14 cellular contexts compared by ENCODE assay signal in the genomic region with DNA sequence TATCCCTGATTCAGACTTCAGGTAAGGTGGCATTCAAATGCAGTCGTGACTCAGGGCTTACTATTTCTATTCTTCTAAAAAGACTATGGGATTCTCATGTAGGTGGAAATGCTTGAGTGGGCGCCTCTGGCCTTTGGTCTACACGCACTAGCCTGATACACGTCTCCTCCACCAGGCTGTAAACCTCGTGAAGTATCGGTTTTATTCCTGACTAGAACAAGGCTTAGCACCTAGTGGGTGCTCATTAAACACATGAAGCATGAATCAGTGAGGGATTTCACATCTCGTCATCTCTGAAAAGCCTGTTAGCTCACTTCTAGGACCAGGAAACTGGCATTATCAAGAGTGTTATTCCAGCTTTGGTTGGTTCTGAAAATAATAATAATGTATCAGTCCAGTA. TPM values are rescaled to one million over a fixed set of nuclear protein-coding genes. Genes with fewer than 3 reads are reported as not detected.
DNase-seq lines count a peak whose midpoint lies in the region; ATAC-seq and TF ChIP-seq lines count a peak whose summit lies in the region.
"Had no signal": no experiment of that assay in that cellular context is flagged by ENCODE, and none has a peak within 500 bp of the region (broad histone marks: within the 10 kb centered on the region; RNA-seq: fewer than 3 reads in every experiment).

No MANE protein-coding gene starts in this region.

- peak; percentile 28 for ATAC-seq in activated CD8-positive, alpha-beta T cell treated with anti-CD3 and anti-CD28 coated beads for 36 hours
- no peak for ATAC-seq in activated CD8-positive, alpha-beta T cell treated with anti-CD3 and anti-CD28 coated beads, Interleukin-2, amount 10 ng/mL, durations not matched to agents 7 days and 5 days
- peak; percentile 48 for ATAC-seq in GM21619 (IDR thresholded peaks at IDR 0.05; ENCODE audit: unreplicated experiment)
- ATAC-seq in central memory CD8-positive, alpha-beta T cell (replicated peaks; ENCODE audit: extremely low read depth, poor library complexity, severe bottlenecking), result no peak
- ATAC-seq: upper lobe of right lung had no signal

- intact Hi-C loops in activated CD8-positive, alpha-beta T cell treated with anti-CD3 and anti-CD28 coated beads for 36 hours (cut with micrococcal nuclease), result loop anchor here (10.0 kb wide), 2 partner anchors 106 to 376 kb away; a partner anchor contains a TSS
- intact Hi-C loops in testis (cut with DNase I; ENCODE audit: low total_unique reads), result no loop called here

- no peaks in the 10 kb centered on the region for H3K27me3 Mint-ChIP-seq in activated CD8-positive, alpha-beta T cell treated with anti-CD3 and anti-CD28 coated beads for 36 hours
- no peaks in the 10 kb centered on the region for H3K27me3 Mint-ChIP-seq in activated CD8-positive, alpha-beta T cell treated with anti-CD3 and anti-CD28 coated beads, Interleukin-2, amount 10 ng/mL, durations not matched to agents 7 days and 5 days (ENCODE audit: low read depth)
- no peaks in the 10 kb centered on the region for H3K27me3 Mint-ChIP-seq in central memory CD8-positive, alpha-beta T cell

- H3K4me3 ChIP-seq in testis, result no peak overlapping the region
- H3K4me3 ChIP-seq: upper lobe of right lung had no signal

- H3K36me3 Mint-ChIP-seq in activated CD8-positive, alpha-beta T cell treated with anti-CD3 and anti-CD28 coated beads for 36 hours (ENCODE audit: low read depth), result no peaks in the 10 kb centered on the region
- no peaks in the 10 kb centered on the region for H3K36me3 Mint-ChIP-seq in activated CD8-positive, alpha-beta T cell treated with anti-CD3 and anti-CD28 coated beads, Interleukin-2, amount 10 ng/mL, durations not matched to agents 7 days and 5 days (ENCODE audit: low read depth)
- H3K36me3 Mint-ChIP-seq in central memory CD8-positive, alpha-beta T cell (ENCODE audit: insufficient read depth), result peaks cover 3% of the 10 kb centered on the region

- POLR2A ChIA-PET in activated CD8-positive, alpha-beta T cell treated with anti-CD3 and anti-CD28 coated beads for 36 hours (lab: Charles Lee), result no interaction called here
- POLR2A ChIA-PET in activated CD8-positive, alpha-beta T cell treated with anti-CD3 and anti-CD28 coated beads, Interleukin-2, amount 10 ng/mL, durations not matched to agents 7 days and 5 days (lab: Charles Lee), result interaction anchor here (1.4 to 1.5 kb wide), 2 partner anchors 58 to 264 kb away, joined by 3 to 6 read pairs; no protein-coding TSS in a partner anchor

- peak overlapping the region; percentile 39 for H3K27ac Mint-ChIP-seq in activated CD8-positive, alpha-beta T cell treated with anti-CD3 and anti-CD28 coated beads for 36 hours
- no peak overlapping the region for H3K27ac Mint-ChIP-seq in activated CD8-positive, alpha-beta T cell treated with anti-CD3 and anti-CD28 coated beads, Interleukin-2, amount 10 ng/mL, durations not matched to agents 7 days and 5 days
- peak overlapping the region; percentile 79 for H3K27ac Mint-ChIP-seq in central memory CD8-positive, alpha-beta T cell (ENCODE audit: low read depth)

- WGBS in testis, 2 donors, result 90 to 91% methylated on average over 7 of the region's 7 CpGs

- TF ChIP-seq CTCF in activated CD8-positive, alpha-beta T cell treated with anti-CD3 and anti-CD28 coated beads for 36 hours (IDR thresholded peaks at IDR 0.05), result no peak
- TF ChIP-seq CTCF in testis (IDR thresholded peaks at IDR 0.05), result no peak

- CTCF ChIA-PET in activated CD8-positive, alpha-beta T cell treated with anti-CD3 and anti-CD28 coated beads for 36 hours (lab: Charles Lee), result interaction anchor here (1.0 to 2.3 kb wide), 3 partner anchors 9 to 104 kb away, joined by 3 to 11 read pairs (median 3); no protein-coding TSS in a partner anchor
- CTCF ChIA-PET in activated CD8-positive, alpha-beta T cell treated with anti-CD3 and anti-CD28 coated beads, Interleukin-2, amount 10 ng/mL, durations not matched to agents 7 days and 5 days (lab: Charles Lee), result interaction anchor here (1.3 to 5.7 kb wide), 6 partner anchors 11 to 249 kb away, joined by 3 to 52 read pairs (median 4); no protein-coding TSS in a partner anchor

- H3K36me3 ChIP-seq in testis (ENCODE audit: low read depth, missing control alignments), result no peaks in the 10 kb centered on the region
- H3K36me3 ChIP-seq: upper lobe of right lung, WERI-Rb-1 had no signal

- H3K9me3 Mint-ChIP-seq in activated CD8-positive, alpha-beta T cell treated with anti-CD3 and anti-CD28 coated beads for 36 hours, result no peaks in the 10 kb centered on the region
- H3K9me3 Mint-ChIP-seq in activated CD8-positive, alpha-beta T cell treated with anti-CD3 and anti-CD28 coated beads, Interleukin-2, amount 10 ng/mL, durations not matched to agents 7 days and 5 days (ENCODE audit: insufficient read depth), result no peaks in the 10 kb centered on the region
- no peaks in the 10 kb centered on the region for H3K9me3 Mint-ChIP-seq in central memory CD8-positive, alpha-beta T cell

- H3K4me3 Mint-ChIP-seq in activated CD8-positive, alpha-beta T cell treated with anti-CD3 and anti-CD28 coated beads for 36 hours, result no peak overlapping the region
- no peak overlapping the region for H3K4me3 Mint-ChIP-seq in activated CD8-positive, alpha-beta T cell treated with anti-CD3 and anti-CD28 coated beads, Interleukin-2, amount 10 ng/mL, durations not matched to agents 7 days and 5 days
- no peak overlapping the region for H3K4me3 Mint-ChIP-seq in central memory CD8-positive, alpha-beta T cell

- no peak overlapping the region for H3K27ac ChIP-seq in testis
- H3K27ac ChIP-seq: HL-60, upper lobe of right lung, WERI-Rb-1 had no signal

- peak; percentile 55 for DNase-seq in activated CD8-positive, alpha-beta T cell treated with anti-CD3 and anti-CD28 coated beads for 36 hours
- DNase-seq in activated CD8-positive, alpha-beta T cell treated with anti-CD3 and anti-CD28 coated beads, Interleukin-2, amount 10 ng/mL, durations not matched to agents 7 days and 5 days, result no peak
- no peak for DNase-seq in central memory CD8-positive, alpha-beta T cell (ENCODE audit: low spot score in 2 of 2)
- peak; percentile 62 for DNase-seq in stimulated activated CD8-positive, alpha-beta memory T cell treated with anti-CD3 and anti-CD28 coated beads, Interleukin-4, amount 100 ng/mL, for 48 hours
- no peak for DNase-seq in NCI-H446 (lab: John Stamatoyannopoulos, UW)
- no peak for DNase-seq in NCI-H1105 treated with DMSO at 0.1 percent for 48 hours (lab: John Stamatoyannopoulos, UW)
- DNase-seq in testis, result no peak
- DNase-seq: activated gamma-delta T cell treated with Interleukin-2 at 50 U/mL for 16 hours, hypothalamus, upper lobe of right lung, WERI-Rb-1 had no signal

- no peaks in the 10 kb centered on the region for H3K4me1 ChIP-seq in testis
- H3K4me1 ChIP-seq: upper lobe of right lung had no signal

- H3K4me1 Mint-ChIP-seq in activated CD8-positive, alpha-beta T cell treated with anti-CD3 and anti-CD28 coated beads for 36 hours (ENCODE audit: low read depth), result peaks cover 37% of the 10 kb centered on the region
- H3K4me1 Mint-ChIP-seq in activated CD8-positive, alpha-beta T cell treated with anti-CD3 and anti-CD28 coated beads, Interleukin-2, amount 10 ng/mL, durations not matched to agents 7 days and 5 days (ENCODE audit: low read depth), result peaks cover 22% of the 10 kb centered on the region
- H3K4me1 Mint-ChIP-seq in central memory CD8-positive, alpha-beta T cell, result peaks cover 7% of the 10 kb centered on the region

- H3K27me3 ChIP-seq in testis, result no peaks in the 10 kb centered on the region
- H3K27me3 ChIP-seq: upper lobe of right lung had no signal

- no peak for TF ChIP-seq POLR2A in testis (IDR thresholded peaks at IDR 0.05)

- no peaks in the 10 kb centered on the region for H3K9me3 ChIP-seq in testis
- H3K9me3 ChIP-seq: upper lobe of right lung had no signal

RNA-seq across cellular contexts. Expression of a gene that starts 17.7 kb away (rescaled TPM):
- total RNA-seq in activated CD8-positive, alpha-beta T cell treated with anti-CD3 and anti-CD28 coated beads for 36 hours, result not detected
- not detected for total RNA-seq in activated CD8-positive, alpha-beta T cell treated with anti-CD3 and anti-CD28 coated beads, Interleukin-2, amount 10 ng/mL, durations not matched to agents 7 days and 5 days
- total RNA-seq in testis, result under 1 TPM; 0.79 to 0.81 TPM
- polyA plus RNA-seq in testis (ENCODE audit: insufficient read depth, low read depth, low replicate concordance), result 0.70 TPM
- total RNA-seq: SK-MEL-5, upper lobe of right lung had no signal

RNA-seq across cellular contexts. Expression of a gene that starts 55.6 kb away (rescaled TPM):
- 10 to 100 TPM; 19.8 to 20.7 TPM for total RNA-seq in activated CD8-positive, alpha-beta T cell treated with anti-CD3 and anti-CD28 coated beads for 36 hours
- 10 to 100 TPM; 19.0 to 23.3 TPM for total RNA-seq in activated CD8-positive, alpha-beta T cell treated with anti-CD3 and anti-CD28 coated beads, Interleukin-2, amount 10 ng/mL, durations not matched to agents 7 days and 5 days
- total RNA-seq in testis, result 10 to 100 TPM; 14.3 to 16.5 TPM
- polyA plus RNA-seq in testis (ENCODE audit: insufficient read depth, low read depth, low replicate concordance), result 15.9 TPM

RNA-seq across cellular contexts. Expression of a gene that starts 56.5 kb away (rescaled TPM):
- 10 to 100 TPM; 19.8 to 20.8 TPM for total RNA-seq in activated CD8-positive, alpha-beta T cell treated with anti-CD3 and anti-CD28 coated beads for 36 hours
- total RNA-seq in activated CD8-positive, alpha-beta T cell treated with anti-CD3 and anti-CD28 coated beads, Interleukin-2, amount 10 ng/mL, durations not matched to agents 7 days and 5 days, result 10 to 100 TPM; 23.3 to 27.8 TPM
- 10 to 100 TPM; 61.1 to 65.4 TPM for total RNA-seq in testis
- polyA plus RNA-seq in testis (ENCODE audit: insufficient read depth, low read depth, low replicate concordance), result 190 TPM

Comparison
In these comparisons a context has a peak if more than half of its experiments do, and no peak if none do; other contexts are left out.
1. ATAC-seq: peak in activated CD8-positive, alpha-beta T cell treated with anti-CD3 and anti-CD28 coated beads for 36 hours (single experiment) and GM21619 (single experiment); none in activated CD8-positive, alpha-beta T cell treated with anti-CD3 and anti-CD28 coated beads, Interleukin-2, amount 10 ng/mL, durations not matched to agents 7 days and 5 days (single experiment) and central memory CD8-positive, alpha-beta T cell (single experiment).
2. DNase-seq: peak in activated CD8-positive, alpha-beta T cell treated with anti-CD3 and anti-CD28 coated beads for 36 hours (single experiment) and stimulated activated CD8-positive, alpha-beta memory T cell treated with anti-CD3 and anti-CD28 coated beads, Interleukin-4, amount 100 ng/mL, for 48 hours (single experiment); none in activated CD8-positive, alpha-beta T cell treated with anti-CD3 and anti-CD28 coated beads, Interleukin-2, amount 10 ng/mL, durations not matched to agents 7 days and 5 days (single experiment), central memory CD8-positive, alpha-beta T cell (0 of 2), NCI-H446 (0 of 2), NCI-H1105 treated with DMSO at 0.1 percent for 48 hours (single experiment) and testis (single experiment).